20 cellular contexts compared by ENCODE assay signal in the genomic region with DNA sequence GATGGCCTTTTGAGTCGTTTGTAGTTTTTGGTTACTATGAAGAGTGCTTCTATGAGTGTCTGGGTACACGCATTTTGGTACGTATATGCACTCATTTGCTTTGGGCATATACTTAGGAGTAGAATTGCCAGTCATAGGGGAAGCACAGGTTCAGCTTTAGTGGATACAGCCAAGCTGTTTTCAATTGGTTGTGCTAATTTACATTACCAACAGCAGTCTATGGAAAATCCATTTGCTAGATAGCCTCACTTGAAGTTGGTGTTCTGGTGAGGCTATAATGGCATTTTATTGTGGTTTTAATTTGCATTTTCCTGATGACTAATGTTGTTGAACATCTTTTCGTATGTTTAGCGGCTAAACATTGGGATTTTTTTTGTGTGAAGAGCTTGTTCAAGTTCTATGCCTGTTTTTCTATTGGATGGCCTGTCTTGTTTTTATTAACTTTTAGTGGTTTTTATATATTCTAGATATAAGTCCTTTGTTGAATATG.
"Had no signal": no experiment of that assay in that cellular context is flagged by ENCODE, and none has a peak within 500 bp of the region (broad histone marks: within the 10 kb centered on the region; RNA-seq: fewer than 3 reads in every experiment).

No MANE protein-coding gene starts in this region.

- H3K36me3 ChIP-seq: esophagus squamous epithelium, prostate gland, right lobe of liver, tibial artery, upper lobe of left lung, uterus had no signal

- H3K27ac Mint-ChIP-seq: nephron progenitor cell; stimulated activated effector memory CD8-positive, alpha-beta T cell treated with anti-CD3 and anti-CD28 coated beads, Interleukin-12 subunit alpha, Interleukin-12 subunit beta, amount 100 ng/mL, for 72 hours had no signal

- H3K36me3 Mint-ChIP-seq: naive thymus-derived CD4-positive, alpha-beta T cell; stimulated activated effector memory CD8-positive, alpha-beta T cell treated with anti-CD3 and anti-CD28 coated beads, Interleukin-12 subunit alpha, Interleukin-12 subunit beta, amount 100 ng/mL, for 72 hours had no signal

- ATAC-seq: left lobe of liver; naive thymus-derived CD4-positive, alpha-beta T cell; right lobe of liver; stimulated activated effector memory CD8-positive, alpha-beta T cell treated with anti-CD3 and anti-CD28 coated beads, Interleukin-12 subunit alpha, Interleukin-12 subunit beta, amount 100 ng/mL, for 72 hours; stimulated activated naive CD8-positive, alpha-beta T cell treated with anti-CD3 and anti-CD28 coated beads, Interleukin-15, Interleukin-2, amounts not matched to agents 100 U/mL and 50 U/mL, for 24 hours had no signal

- H3K27me3 ChIP-seq: esophagus squamous epithelium, right lobe of liver, tibial artery, upper lobe of left lung, uterus had no signal

- H3K4me3 Mint-ChIP-seq: naive thymus-derived CD4-positive, alpha-beta T cell; nephron progenitor cell; stimulated activated effector memory CD8-positive, alpha-beta T cell treated with anti-CD3 and anti-CD28 coated beads, Interleukin-12 subunit alpha, Interleukin-12 subunit beta, amount 100 ng/mL, for 72 hours had no signal

- DNase-seq: dermis blood vessel endothelial cell; esophagus squamous epithelium; foreskin fibroblast; hippocampal formation; islet precursor cell; mammary epithelial cell; naive thymus-derived CD4-positive, alpha-beta T cell; nephron progenitor cell; retina; right lobe of liver; stimulated activated CD4-positive, alpha-beta T cell treated with anti-CD3 and anti-CD28 coated beads, Interleukin-4, amount 100 ng/mL, for 1 hour; stimulated activated CD8-positive, alpha-beta memory T cell treated with anti-CD3 and anti-CD28 coated beads, Interleukin-4, amount 100 ng/mL, for 48 hours; stimulated activated naive CD8-positive, alpha-beta T cell treated with anti-CD3 and anti-CD28 coated beads, Interleukin-15, Interleukin-2, amounts not matched to agents 100 U/mL and 50 U/mL, for 24 hours; tibial artery; upper lobe of left lung; uterus had no signal

- H3K9me3 Mint-ChIP-seq: naive thymus-derived CD4-positive, alpha-beta T cell; nephron progenitor cell; stimulated activated effector memory CD8-positive, alpha-beta T cell treated with anti-CD3 and anti-CD28 coated beads, Interleukin-12 subunit alpha, Interleukin-12 subunit beta, amount 100 ng/mL, for 72 hours had no signal

- H3K9me3 ChIP-seq: esophagus squamous epithelium, prostate gland, right lobe of liver, upper lobe of left lung, uterus had no signal

- H3K4me1 ChIP-seq: esophagus squamous epithelium, prostate gland, uterus had no signal

- H3K4me3 ChIP-seq: esophagus squamous epithelium, prostate gland, right lobe of liver, tibial artery, upper lobe of left lung, uterus had no signal

- H3K27ac ChIP-seq: esophagus squamous epithelium, parathyroid adenoma, prostate gland, right lobe of liver, tibial artery, upper lobe of left lung, uterus had no signal

- H3K4me1 Mint-ChIP-seq: nephron progenitor cell; stimulated activated effector memory CD8-positive, alpha-beta T cell treated with anti-CD3 and anti-CD28 coated beads, Interleukin-12 subunit alpha, Interleukin-12 subunit beta, amount 100 ng/mL, for 72 hours had no signal
